In genomic region chr12:22126096-22126495, GRCh38 we compare ENCODE assay signal across 6 cellular contexts.
DNase-seq lines count a peak whose midpoint lies in the region; ATAC-seq, FAIRE-seq and TF ChIP-seq lines count a peak whose summit lies in the region.
"Not testable (repeated sequence)": the region's sequence is repeated elsewhere in the genome, so short reads cannot be mapped to it uniquely, and the experiment has no call there.

No MANE protein-coding gene starts in this region.

- ATAC-seq in activated CD4-positive, CD25-positive, alpha-beta regulatory T cell treated with anti-CD3 and anti-CD28 coated beads, Interleukin-2, amount 50 U/mL, for 24 hours, result peak; percentile 55 to 69
- ATAC-seq in activated T-cell treated with anti-CD3 and anti-CD28 coated beads, Interleukin-2, amount 50 U/mL, for 4 hours, result peak; percentile 72 to 80
- peak; percentile 66 to 87 for ATAC-seq in activated naive CD4-positive, alpha-beta T cell treated with anti-CD3 and anti-CD28 coated beads, Interleukin-2, amount 50 U/mL, for 72 hours
- ATAC-seq in stimulated activated naive B cell treated with anti-CD40 and anti-IgM and Interleukin-4, amounts not matched to agents 10 μg/mL and 1 μg/mL and 100 μg/mL, for 72 hours (replicated peaks), result peak; percentile 81 to 85

- peaks cover 11% of the 10 kb centered on the region for H3K9me3 Mint-ChIP-seq in activated T-cell treated with anti-CD3 and anti-CD28 coated beads, Interleukin-2, amount 50 U/mL, for 4 hours
- H3K9me3 Mint-ChIP-seq in activated naive CD4-positive, alpha-beta T cell treated with anti-CD3 and anti-CD28 coated beads, Interleukin-2, amount 50 U/mL, for 72 hours, result not testable (repeated sequence)
- peaks cover 15 to 16% of the 10 kb centered on the region in 2 donors for H3K9me3 Mint-ChIP-seq in stimulated activated naive B cell treated with anti-CD40 and anti-IgM and Interleukin-4, amounts not matched to agents 10 μg/mL and 1 μg/mL and 100 μg/mL, for 72 hours

- TF ChIP-seq CTCF in mammary epithelial cell (conservative IDR thresholded peaks at IDR 0.05 in 1 of 2, IDR thresholded peaks at IDR 0.05 in 1 of 2; ENCODE audit: extremely low read depth in 1 of 2, insufficient read depth in 1 of 2, low read depth in 1 of 2, low read length in 2 of 2), result not testable (repeated sequence)

- not testable (repeated sequence) for H3K4me1 Mint-ChIP-seq in activated T-cell treated with anti-CD3 and anti-CD28 coated beads, Interleukin-2, amount 50 U/mL, for 4 hours (ENCODE audit: low read depth)
- peaks cover 10 to 23% of the 10 kb centered on the region in 2 donors for H3K4me1 Mint-ChIP-seq in stimulated activated naive B cell treated with anti-CD40 and anti-IgM and Interleukin-4, amounts not matched to agents 10 μg/mL and 1 μg/mL and 100 μg/mL, for 72 hours

- not testable (repeated sequence) for H3K36me3 ChIP-seq in mammary epithelial cell (ENCODE audit: insufficient read depth, low read length)

- H2AFZ ChIP-seq in mammary epithelial cell (ENCODE audit: low read depth, low read length), result not testable (repeated sequence)

- dilution Hi-C loops in mammary epithelial cell (cut with HindIII; ENCODE audit: low sequenced_read_pairs), result not testable (repeated sequence)

- BruUV-seq in mammary epithelial cell (replicated peaks; lab: Mats Ljungman, UMichigan), result TSS peak; percentile 72

- CTCF ChIA-PET in mammary epithelial cell (lab: Charles Lee; ENCODE audit: low non-redundant PET), result not testable (repeated sequence)

- not testable (repeated sequence) for H3K79me2 ChIP-seq in mammary epithelial cell (ENCODE audit: insufficient read depth, low read length)

- H3K27ac Mint-ChIP-seq in activated naive CD4-positive, alpha-beta T cell treated with anti-CD3 and anti-CD28 coated beads, Interleukin-2, amount 50 U/mL, for 72 hours, result peak overlapping the region in 1 of 2 donors; percentile 6
- H3K27ac Mint-ChIP-seq in stimulated activated naive B cell treated with anti-CD40 and anti-IgM and Interleukin-4, amounts not matched to agents 10 μg/mL and 1 μg/mL and 100 μg/mL, for 72 hours, result not testable (repeated sequence)

- not testable (repeated sequence) for H3K4me3 ChIP-seq in mammary epithelial cell (replicated peaks in 1 of 3; ENCODE audit: insufficient read depth in 1 of 3, low read depth in 2 of 3, low read length in 3 of 3)

- H3K27ac ChIP-seq in mammary epithelial cell (ENCODE audit: insufficient read depth, low read depth, low read length), result not testable (repeated sequence)

- H4K20me1 ChIP-seq in mammary epithelial cell (ENCODE audit: insufficient read depth, low read length), result not testable (repeated sequence)

- 26% methylated on average over 2 of the region's 2 CpGs for WGBS in mammary epithelial cell (ENCODE audit: low coverage, missing lambda C conversion rate)

- peak; percentile 5 for FAIRE-seq in GM12891 (lab: Jason Lieb, UNC)

- H3K4me3 Mint-ChIP-seq in activated T-cell treated with anti-CD3 and anti-CD28 coated beads, Interleukin-2, amount 50 U/mL, for 4 hours; stimulated activated naive B cell treated with anti-CD40 and anti-IgM and Interleukin-4, amounts not matched to agents 10 μg/mL and 1 μg/mL and 100 μg/mL, for 72 hours: not testable (repeated sequence)

- intact Hi-C loops in mammary epithelial cell (cut with micrococcal nuclease), result not testable (repeated sequence)

- H3K9ac ChIP-seq in mammary epithelial cell (ENCODE audit: insufficient read depth, low read length), result not testable (repeated sequence)

- not testable (repeated sequence) for DNase-seq in GM12891 (ENCODE audit: insufficient read length, low spot score); activated T-cell treated with anti-CD3 and anti-CD28 coated beads, Interleukin-2, amount 50 U/mL, for 4 hours; activated naive CD4-positive, alpha-beta T cell treated with anti-CD3 and anti-CD28 coated beads, Interleukin-2, amount 50 U/mL, for 72 hours (ENCODE audit: low spot score in 2 of 2); mammary epithelial cell; stimulated activated naive B cell treated with anti-CD40 and anti-IgM and Interleukin-4, amounts not matched to agents 10 μg/mL and 1 μg/mL and 100 μg/mL, for 72 hours

- H3K4me2 ChIP-seq in mammary epithelial cell (ENCODE audit: insufficient read depth, low read depth, low read length), result not testable (repeated sequence)

- H3K4me1 ChIP-seq in mammary epithelial cell (ENCODE audit: insufficient read depth, low read length), result peaks cover 14% of the 10 kb centered on the region

- not testable (repeated sequence) for H3K36me3 Mint-ChIP-seq in activated T-cell treated with anti-CD3 and anti-CD28 coated beads, Interleukin-2, amount 50 U/mL, for 4 hours (ENCODE audit: insufficient read depth)
- H3K36me3 Mint-ChIP-seq in activated naive CD4-positive, alpha-beta T cell treated with anti-CD3 and anti-CD28 coated beads, Interleukin-2, amount 50 U/mL, for 72 hours, result peaks cover 10 to 15% of the 10 kb centered on the region in 2 donors
- peaks cover 8 to 18% of the 10 kb centered on the region in 2 donors for H3K36me3 Mint-ChIP-seq in stimulated activated naive B cell treated with anti-CD40 and anti-IgM and Interleukin-4, amounts not matched to agents 10 μg/mL and 1 μg/mL and 100 μg/mL, for 72 hours

- not testable (repeated sequence) for H3K27me3 ChIP-seq in mammary epithelial cell (ENCODE audit: insufficient read depth, low read length)

- H3K9me3 ChIP-seq in mammary epithelial cell (replicated peaks; ENCODE audit: insufficient read depth, low read length), result peaks cover 11% of the 10 kb centered on the region

- in situ Hi-C loops in mammary epithelial cell (cut with MboI; ENCODE audit: low sequenced_read_pairs in 2 of 2), result not testable (repeated sequence)

- not testable (repeated sequence) for TF ChIP-seq POLR2A in GM12891 (IDR thresholded peaks at IDR 0.05; ENCODE audit: low read depth, low read length)

- H3K27me3 Mint-ChIP-seq in activated T-cell treated with anti-CD3 and anti-CD28 coated beads, Interleukin-2, amount 50 U/mL, for 4 hours (ENCODE audit: low read depth); stimulated activated naive B cell treated with anti-CD40 and anti-IgM and Interleukin-4, amounts not matched to agents 10 μg/mL and 1 μg/mL and 100 μg/mL, for 72 hours: not testable (repeated sequence)
